Comparison of ENCODE assay signal across 8 cellular contexts in genomic region chr1:150268706-150269403, GRCh38. TPM values are rescaled to one million over a fixed set of nuclear protein-coding genes. Genes with fewer than 3 reads are reported as not detected.
DNase-seq lines count a peak whose midpoint lies in the region; ATAC-seq, FAIRE-seq and TF ChIP-seq lines count a peak whose summit lies in the region.

Gene APH1A, minus strand, starts transcription at chr1:150269016. Its CDS starts 206 bp downstream, at chr1:150268810.

- no peaks in the 10 kb centered on the region for H3K27me3 ChIP-seq in OCI-LY3 (ENCODE audit: low read depth, low read length)

- peak within 1 kb of the TSS; percentile 91 for H3K4me3 Mint-ChIP-seq in mesothelial cell of epicardium

- peak within 1 kb of the TSS; percentile 91 for H2AFZ ChIP-seq in OCI-LY3 (ENCODE audit: low read depth, low read length)

- H3K27ac ChIP-seq in OCI-LY3 (ENCODE audit: low read length), result peak within 1 kb of the TSS; percentile 77

- peak within 1 kb of the TSS; percentile 97 for H3K9ac ChIP-seq in OCI-LY3 (ENCODE audit: low read length)

- H3K4me3 ChIP-seq in OCI-LY3 (ENCODE audit: low read length), result peak within 1 kb of the TSS; percentile 87

- H4K20me1 ChIP-seq in OCI-LY3 (ENCODE audit: insufficient read depth, low read length), result peaks cover 9% of the 10 kb centered on the region; the same call in 1 of the 2 replicates

- no peaks in the 10 kb centered on the region for H3K9me3 ChIP-seq in OCI-LY3 (ENCODE audit: insufficient read depth, low read length)

- TF ChIP-seq CTCF in D721Med (IDR thresholded peaks at IDR 0.05; ENCODE audit: insufficient read depth, missing control alignments) (no peak), OCI-LY3 (IDR thresholded peaks at IDR 0.05; ENCODE audit: low read depth, low read length) (no peak), mesothelial cell of epicardium (IDR thresholded peaks at IDR 0.05; ENCODE audit: unreplicated experiment) (no peak)

- H3K27ac Mint-ChIP-seq in mesothelial cell of epicardium, result peak within 1 kb of the TSS; percentile 97

- H3K36me3 ChIP-seq in OCI-LY3 (replicated peaks; ENCODE audit: low read depth, low read length), result peaks cover 29% of the 10 kb centered on the region

- peaks cover 21% of the 10 kb centered on the region for H3K79me2 ChIP-seq in OCI-LY3 (ENCODE audit: low read length)

- peak; percentile 75 for ATAC-seq in GM21526 (IDR thresholded peaks at IDR 0.05; ENCODE audit: low FRiP score, unreplicated experiment)

- no peak for FAIRE-seq in D721Med (lab: Jason Lieb, UNC)
- peak; percentile 80 for FAIRE-seq in endometrium (lab: Jason Lieb, UNC)

- no peaks in the 10 kb centered on the region for H3K9me3 Mint-ChIP-seq in mesothelial cell of epicardium

- peaks cover 45% of the 10 kb centered on the region for H3K4me1 Mint-ChIP-seq in mesothelial cell of epicardium

- H3K36me3 Mint-ChIP-seq in mesothelial cell of epicardium, result peaks cover 6% of the 10 kb centered on the region

- H3K27me3 Mint-ChIP-seq in mesothelial cell of epicardium (ENCODE audit: low read depth), result no peaks in the 10 kb centered on the region

- peaks cover 48% of the 10 kb centered on the region for H3K4me1 ChIP-seq in OCI-LY3 (ENCODE audit: low read length)

- peak within 1 kb of the TSS; percentile 99 for H3K4me2 ChIP-seq in OCI-LY3 (ENCODE audit: low read length)

- DNase-seq in D721Med (ENCODE audit: insufficient read length, low spot score) (peak; percentile 100), HuH-7.5 (ENCODE audit: low spot score) (peak; percentile 92), mesothelial cell of epicardium (ENCODE audit: low spot score in 2 of 2, unreplicated experiment in 2 of 2) (peak; percentile 85 to 92)
- DNase-seq in activated CD8-positive, alpha-beta memory T cell treated with anti-CD3 and anti-CD28 coated beads, Interleukin-2, amount 50 U/mL, for 4 hours, result peak; percentile 90
- DNase-seq in stimulated activated CD8-positive, alpha-beta memory T cell treated with anti-CD3 and anti-CD28 coated beads, Interleukin-15, amount 100 ng/mL, for 4 hours (ENCODE audit: low read depth in 2 of 2), result peak; percentile 81 to 91

RNA-seq across cellular contexts. Expression of gene APH1A, which starts in this region (rescaled TPM):
- total RNA-seq in mesothelial cell of epicardium, result 138 to 145 TPM (median 143 TPM) in 3 replicates

Comparison
In these comparisons a context has a peak if more than half of its experiments do, and no peak if none do; other contexts are left out.
1. Peak in every context shown above with its lines: DNase-seq, ATAC-seq, H3K4me3 ChIP-seq and H3K27ac ChIP-seq.